In the genomic region with DNA sequence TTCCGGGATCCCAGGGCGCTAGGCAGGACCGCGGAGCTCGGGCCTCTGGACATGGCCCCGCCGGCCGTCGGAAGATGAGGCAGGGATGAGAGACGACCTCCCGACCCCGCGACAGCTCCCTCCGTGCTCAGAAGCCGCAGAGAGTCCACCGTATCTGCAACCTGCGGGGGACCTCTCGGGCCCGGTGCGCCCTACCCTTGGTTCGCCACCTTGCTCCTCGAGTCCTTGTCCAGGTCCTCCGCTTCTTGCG, we compare ENCODE assay signal across 8 cellular contexts. TPM values are rescaled to one million over a fixed set of nuclear protein-coding genes. Genes with fewer than 3 reads are reported as not detected.
A peak's percentile ranks its signal among the peaks of the same experiment; 100 is the strongest.
DNase-seq lines count a peak whose midpoint lies in the region; ATAC-seq and TF ChIP-seq lines count a peak whose summit lies in the region.

No MANE protein-coding gene starts in this region.

- H3K4me1 Mint-ChIP-seq in activated T-cell treated with anti-CD3 and anti-CD28 coated beads, Interleukin-2, amount 50 U/mL, for 4 hours (ENCODE audit: low read depth), result peaks cover 37% of the 10 kb centered on the region
- H3K4me1 Mint-ChIP-seq in WTC11, result peaks cover 7% of the 10 kb centered on the region

- no peak overlapping the region for H3K27ac Mint-ChIP-seq in WTC11

- H3K36me3 Mint-ChIP-seq in activated T-cell treated with anti-CD3 and anti-CD28 coated beads, Interleukin-2, amount 50 U/mL, for 4 hours (ENCODE audit: insufficient read depth), result peaks cover 10% of the 10 kb centered on the region
- peaks cover 16% of the 10 kb centered on the region for H3K36me3 Mint-ChIP-seq in WTC11

- intact Hi-C loops in left cardiac atrium (cut with DNase I), result no loop called here

- ATAC-seq in activated T-cell treated with anti-CD3 and anti-CD28 coated beads, Interleukin-2, amount 50 U/mL, for 4 hours, result peak; percentile 10 to 19
- ATAC-seq in HG03045 (IDR thresholded peaks at IDR 0.05; ENCODE audit: unreplicated experiment) (peak; percentile 40), WTC11 (peak; percentile 15), left cardiac atrium (no peak)

- H3K4me3 ChIP-seq in skeletal muscle cell (ENCODE audit: low read depth, low read length), result peak overlapping the region; percentile 81

- POLR2A ChIA-PET in WTC11 (lab: Charles Lee), result interaction anchor here (1.1 kb wide), 1 partner anchor 54 kb away, joined by 5 read pairs; no protein-coding TSS in a partner anchor

- CTCF ChIA-PET in WTC11 (lab: Charles Lee), result interaction anchor here (0.6 to 2.1 kb wide), 6 partner anchors 16 to 156 kb away, joined by 3 to 13 read pairs (median 4); no protein-coding TSS in a partner anchor

- TF ChIP-seq CTCF in WTC11 (IDR thresholded peaks at IDR 0.05), result no peak

- peak overlapping the region; percentile 90 for H3K4me3 Mint-ChIP-seq in activated T-cell treated with anti-CD3 and anti-CD28 coated beads, Interleukin-2, amount 50 U/mL, for 4 hours
- H3K4me3 Mint-ChIP-seq in WTC11, result peak overlapping the region; percentile 77

- DNase-seq in activated T-cell treated with anti-CD3 and anti-CD28 coated beads, Interleukin-2, amount 50 U/mL, for 4 hours, result no peak
- no peak for DNase-seq in activated T-cell treated with anti-CD3 and anti-CD28 coated beads, Interleukin-2, amount 50 U/mL, for 48 hours
- DNase-seq in WTC11 (ENCODE audit: low spot score) (peak; percentile 40), left cardiac atrium (peak; percentile 49), skeletal muscle cell (ENCODE audit: low read depth) (no peak), NCI-H82 (lab: John Stamatoyannopoulos, UW) (no peak)
- DNase-seq in activated CD8-positive, alpha-beta memory T cell treated with anti-CD3 and anti-CD28 coated beads, Interleukin-2, amount 50 U/mL, for 48 hours, result no peak

- no peaks in the 10 kb centered on the region for H3K9me3 Mint-ChIP-seq in activated T-cell treated with anti-CD3 and anti-CD28 coated beads, Interleukin-2, amount 50 U/mL, for 4 hours
- peaks cover 7% of the 10 kb centered on the region for H3K9me3 Mint-ChIP-seq in WTC11

- no peaks in the 10 kb centered on the region for H3K27me3 Mint-ChIP-seq in activated T-cell treated with anti-CD3 and anti-CD28 coated beads, Interleukin-2, amount 50 U/mL, for 4 hours (ENCODE audit: low read depth)
- peaks cover 43% of the 10 kb centered on the region for H3K27me3 Mint-ChIP-seq in WTC11 (ENCODE audit: low read depth)

TF ChIP-seq in WTC11, 78 proteins besides CTCF, POLR2A, EP300 and RAD21:
- no peak for TF ChIP-seq JAZF1 (CRISPR knock-in tag; IDR thresholded peaks at IDR 0.05)
- TF ChIP-seq ZNF232 (CRISPR knock-in tag; IDR thresholded peaks at IDR 0.05), result no peak
- TF ChIP-seq, protein P1, sequence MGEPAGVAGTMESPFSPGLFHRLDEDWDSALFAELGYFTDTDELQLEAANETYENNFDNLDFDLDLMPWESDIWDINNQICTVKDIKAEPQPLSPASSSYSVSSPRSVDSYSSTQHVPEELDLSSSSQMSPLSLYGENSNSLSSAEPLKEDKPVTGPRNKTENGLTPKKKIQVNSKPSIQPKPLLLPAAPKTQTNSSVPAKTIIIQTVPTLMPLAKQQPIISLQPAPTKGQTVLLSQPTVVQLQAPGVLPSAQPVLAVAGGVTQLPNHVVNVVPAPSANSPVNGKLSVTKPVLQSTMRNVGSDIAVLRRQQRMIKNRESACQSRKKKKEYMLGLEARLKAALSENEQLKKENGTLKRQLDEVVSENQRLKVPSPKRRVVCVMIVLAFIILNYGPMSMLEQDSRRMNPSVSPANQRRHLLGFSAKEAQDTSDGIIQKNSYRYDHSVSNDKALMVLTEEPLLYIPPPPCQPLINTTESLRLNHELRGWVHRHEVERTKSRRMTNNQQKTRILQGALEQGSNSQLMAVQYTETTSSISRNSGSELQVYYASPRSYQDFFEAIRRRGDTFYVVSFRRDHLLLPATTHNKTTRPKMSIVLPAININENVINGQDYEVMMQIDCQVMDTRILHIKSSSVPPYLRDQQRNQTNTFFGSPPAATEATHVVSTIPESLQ (CRISPR knock-in tag; IDR thresholded peaks at IDR 0.05), result no peak
- TF ChIP-seq SMAD4 (CRISPR knock-in tag; IDR thresholded peaks at IDR 0.05), result no peak
- TF ChIP-seq GABPB1 (CRISPR knock-in tag; IDR thresholded peaks at IDR 0.05), result no peak
- no peak for TF ChIP-seq NFYB (CRISPR knock-in tag; conservative IDR thresholded peaks at IDR 0.05; ENCODE audit: low read depth)
- no peak for TF ChIP-seq ESRRA (CRISPR knock-in tag; IDR thresholded peaks at IDR 0.05; ENCODE audit: borderline replicate concordance)
- TF ChIP-seq, protein P2, sequence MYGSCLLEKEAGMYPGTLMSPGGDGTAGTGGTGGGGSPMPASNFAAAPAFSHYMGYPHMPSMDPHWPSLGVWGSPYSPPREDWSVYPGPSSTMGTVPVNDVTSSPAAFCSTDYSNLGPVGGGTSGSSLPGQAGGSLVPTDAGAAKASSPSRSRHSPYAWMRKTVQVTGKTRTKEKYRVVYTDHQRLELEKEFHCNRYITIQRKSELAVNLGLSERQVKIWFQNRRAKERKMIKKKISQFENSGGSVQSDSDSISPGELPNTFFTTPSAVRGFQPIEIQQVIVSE (CRISPR knock-in tag; IDR thresholded peaks at IDR 0.05; ENCODE audit: borderline replicate concordance), result no peak
- TF ChIP-seq, protein P3, sequence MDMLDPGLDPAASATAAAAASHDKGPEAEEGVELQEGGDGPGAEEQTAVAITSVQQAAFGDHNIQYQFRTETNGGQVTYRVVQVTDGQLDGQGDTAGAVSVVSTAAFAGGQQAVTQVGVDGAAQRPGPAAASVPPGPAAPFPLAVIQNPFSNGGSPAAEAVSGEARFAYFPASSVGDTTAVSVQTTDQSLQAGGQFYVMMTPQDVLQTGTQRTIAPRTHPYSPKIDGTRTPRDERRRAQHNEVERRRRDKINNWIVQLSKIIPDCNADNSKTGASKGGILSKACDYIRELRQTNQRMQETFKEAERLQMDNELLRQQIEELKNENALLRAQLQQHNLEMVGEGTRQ (CRISPR knock-in tag; IDR thresholded peaks at IDR 0.05), result no peak
- no peak for TF ChIP-seq OVOL2 (CRISPR knock-in tag; IDR thresholded peaks at IDR 0.05; ENCODE audit: borderline replicate concordance)
- no peak for TF ChIP-seq ZNF219 (CRISPR knock-in tag; IDR thresholded peaks at IDR 0.05; ENCODE audit: borderline replicate concordance)
- TF ChIP-seq SOX15 (CRISPR knock-in tag; IDR thresholded peaks at IDR 0.05), result no peak

RNA-seq across cellular contexts. Expression of a gene that starts 0.3 kb away (rescaled TPM):
- total RNA-seq in activated T-cell treated with anti-CD3 and anti-CD28 coated beads, Interleukin-2, amount 50 U/mL, for 4 hours, result 1 to 10 TPM; 3.5 to 4.2 (median 4.1) TPM
- total RNA-seq in WTC11 (2021) (2.4 to 3.6 TPM (median 3.2 TPM) in 3 replicates), left cardiac atrium (1 to 10 TPM; 6.0 to 8.3 TPM)

RNA-seq across cellular contexts. Expression of a gene that starts 0.4 kb away (rescaled TPM):
- 10 to 100 TPM; 21.6 to 26.6 (median 23.3) TPM for total RNA-seq in activated T-cell treated with anti-CD3 and anti-CD28 coated beads, Interleukin-2, amount 50 U/mL, for 4 hours
- total RNA-seq in WTC11 (2021), result 14.8 to 17.9 TPM (median 16.0 TPM) in 3 replicates
- total RNA-seq in left cardiac atrium, result 10 to 100 TPM; 10.2 to 29.0 TPM

RNA-seq across cellular contexts. Expression of a gene that starts 6.4 kb away (rescaled TPM):
- total RNA-seq in activated T-cell treated with anti-CD3 and anti-CD28 coated beads, Interleukin-2, amount 50 U/mL, for 4 hours, result 1 to 10 TPM; 1.1 to 2.5 (median 2.1) TPM
- total RNA-seq in WTC11 (2021), result 0.31 to 0.69 TPM (median 0.55 TPM) in 3 replicates
- total RNA-seq in left cardiac atrium, result 1 to 10 TPM; 1.8 to 2.2 TPM

RNA-seq across cellular contexts. Expression of a gene that starts 18.4 kb away (rescaled TPM):
- 1 to 10 TPM in 1 of 3 donors, under 1 TPM in 2; 0.58 to 1.6 (median 0.84) TPM for total RNA-seq in activated T-cell treated with anti-CD3 and anti-CD28 coated beads, Interleukin-2, amount 50 U/mL, for 4 hours
- total RNA-seq in WTC11 (2021) (1.0 to 1.4 TPM (median 1.3 TPM) in 3 replicates), left cardiac atrium (1 to 10 TPM in 1 of 2 donors, under 1 TPM in 1; 0.84 to 1.4 TPM)

Comparison
In these comparisons a context has a peak if more than half of its experiments do, and no peak if none do; other contexts are left out.
1. ATAC-seq: peak in activated T-cell treated with anti-CD3 and anti-CD28 coated beads, Interleukin-2, amount 50 U/mL, for 4 hours (2 of 2), HG03045 (single experiment) and WTC11 (single experiment); none in left cardiac atrium (0 of 2).
2. DNase-seq: peak in WTC11 (single experiment) and left cardiac atrium (single experiment); none in activated T-cell treated with anti-CD3 and anti-CD28 coated beads, Interleukin-2, amount 50 U/mL, for 4 hours (single experiment), activated T-cell treated with anti-CD3 and anti-CD28 coated beads, Interleukin-2, amount 50 U/mL, for 48 hours (0 of 2), skeletal muscle cell (single experiment), NCI-H82 (single experiment) and activated CD8-positive, alpha-beta memory T cell treated with anti-CD3 and anti-CD28 coated beads, Interleukin-2, amount 50 U/mL, for 48 hours (single experiment).